ENCODE assay signal across 1 cellular context in the genomic region with DNA sequence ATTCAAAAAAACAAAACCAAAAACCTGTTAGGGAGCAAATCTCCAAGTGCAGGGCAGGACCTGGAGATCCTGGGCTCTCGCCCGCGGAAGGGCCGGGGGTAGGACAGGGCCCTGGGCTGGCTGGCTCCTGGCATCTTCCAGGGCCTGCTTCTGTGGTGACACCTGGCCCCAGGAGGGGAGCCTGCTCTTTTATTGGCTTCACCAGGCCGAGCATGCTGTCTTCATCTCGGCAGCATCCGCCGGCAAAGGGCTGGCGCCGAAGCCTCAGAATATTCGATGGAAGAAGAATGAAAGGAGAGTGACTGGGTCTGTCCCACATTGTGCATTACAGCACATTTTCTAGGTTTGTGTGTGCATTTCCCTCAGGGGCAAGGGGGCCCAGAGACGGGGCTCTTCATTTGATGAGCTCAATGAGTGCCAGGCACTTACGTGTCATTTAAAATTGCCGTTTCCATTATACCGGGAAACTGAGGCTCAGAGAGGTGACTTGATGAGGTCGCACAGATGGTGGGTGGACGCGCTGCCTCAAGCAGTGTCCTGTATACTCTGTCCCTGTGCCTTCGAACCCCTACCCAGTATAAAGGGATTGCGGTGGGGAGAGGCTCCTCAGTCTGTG.
TF ChIP-seq lines count a peak whose summit lies in the region.

No MANE protein-coding gene starts in this region.

TF ChIP-seq in GM23338, 12 proteins besides CTCF, POLR2A, EP300 and RAD21 (continued from another document):
- TF ChIP-seq, protein P1, sequence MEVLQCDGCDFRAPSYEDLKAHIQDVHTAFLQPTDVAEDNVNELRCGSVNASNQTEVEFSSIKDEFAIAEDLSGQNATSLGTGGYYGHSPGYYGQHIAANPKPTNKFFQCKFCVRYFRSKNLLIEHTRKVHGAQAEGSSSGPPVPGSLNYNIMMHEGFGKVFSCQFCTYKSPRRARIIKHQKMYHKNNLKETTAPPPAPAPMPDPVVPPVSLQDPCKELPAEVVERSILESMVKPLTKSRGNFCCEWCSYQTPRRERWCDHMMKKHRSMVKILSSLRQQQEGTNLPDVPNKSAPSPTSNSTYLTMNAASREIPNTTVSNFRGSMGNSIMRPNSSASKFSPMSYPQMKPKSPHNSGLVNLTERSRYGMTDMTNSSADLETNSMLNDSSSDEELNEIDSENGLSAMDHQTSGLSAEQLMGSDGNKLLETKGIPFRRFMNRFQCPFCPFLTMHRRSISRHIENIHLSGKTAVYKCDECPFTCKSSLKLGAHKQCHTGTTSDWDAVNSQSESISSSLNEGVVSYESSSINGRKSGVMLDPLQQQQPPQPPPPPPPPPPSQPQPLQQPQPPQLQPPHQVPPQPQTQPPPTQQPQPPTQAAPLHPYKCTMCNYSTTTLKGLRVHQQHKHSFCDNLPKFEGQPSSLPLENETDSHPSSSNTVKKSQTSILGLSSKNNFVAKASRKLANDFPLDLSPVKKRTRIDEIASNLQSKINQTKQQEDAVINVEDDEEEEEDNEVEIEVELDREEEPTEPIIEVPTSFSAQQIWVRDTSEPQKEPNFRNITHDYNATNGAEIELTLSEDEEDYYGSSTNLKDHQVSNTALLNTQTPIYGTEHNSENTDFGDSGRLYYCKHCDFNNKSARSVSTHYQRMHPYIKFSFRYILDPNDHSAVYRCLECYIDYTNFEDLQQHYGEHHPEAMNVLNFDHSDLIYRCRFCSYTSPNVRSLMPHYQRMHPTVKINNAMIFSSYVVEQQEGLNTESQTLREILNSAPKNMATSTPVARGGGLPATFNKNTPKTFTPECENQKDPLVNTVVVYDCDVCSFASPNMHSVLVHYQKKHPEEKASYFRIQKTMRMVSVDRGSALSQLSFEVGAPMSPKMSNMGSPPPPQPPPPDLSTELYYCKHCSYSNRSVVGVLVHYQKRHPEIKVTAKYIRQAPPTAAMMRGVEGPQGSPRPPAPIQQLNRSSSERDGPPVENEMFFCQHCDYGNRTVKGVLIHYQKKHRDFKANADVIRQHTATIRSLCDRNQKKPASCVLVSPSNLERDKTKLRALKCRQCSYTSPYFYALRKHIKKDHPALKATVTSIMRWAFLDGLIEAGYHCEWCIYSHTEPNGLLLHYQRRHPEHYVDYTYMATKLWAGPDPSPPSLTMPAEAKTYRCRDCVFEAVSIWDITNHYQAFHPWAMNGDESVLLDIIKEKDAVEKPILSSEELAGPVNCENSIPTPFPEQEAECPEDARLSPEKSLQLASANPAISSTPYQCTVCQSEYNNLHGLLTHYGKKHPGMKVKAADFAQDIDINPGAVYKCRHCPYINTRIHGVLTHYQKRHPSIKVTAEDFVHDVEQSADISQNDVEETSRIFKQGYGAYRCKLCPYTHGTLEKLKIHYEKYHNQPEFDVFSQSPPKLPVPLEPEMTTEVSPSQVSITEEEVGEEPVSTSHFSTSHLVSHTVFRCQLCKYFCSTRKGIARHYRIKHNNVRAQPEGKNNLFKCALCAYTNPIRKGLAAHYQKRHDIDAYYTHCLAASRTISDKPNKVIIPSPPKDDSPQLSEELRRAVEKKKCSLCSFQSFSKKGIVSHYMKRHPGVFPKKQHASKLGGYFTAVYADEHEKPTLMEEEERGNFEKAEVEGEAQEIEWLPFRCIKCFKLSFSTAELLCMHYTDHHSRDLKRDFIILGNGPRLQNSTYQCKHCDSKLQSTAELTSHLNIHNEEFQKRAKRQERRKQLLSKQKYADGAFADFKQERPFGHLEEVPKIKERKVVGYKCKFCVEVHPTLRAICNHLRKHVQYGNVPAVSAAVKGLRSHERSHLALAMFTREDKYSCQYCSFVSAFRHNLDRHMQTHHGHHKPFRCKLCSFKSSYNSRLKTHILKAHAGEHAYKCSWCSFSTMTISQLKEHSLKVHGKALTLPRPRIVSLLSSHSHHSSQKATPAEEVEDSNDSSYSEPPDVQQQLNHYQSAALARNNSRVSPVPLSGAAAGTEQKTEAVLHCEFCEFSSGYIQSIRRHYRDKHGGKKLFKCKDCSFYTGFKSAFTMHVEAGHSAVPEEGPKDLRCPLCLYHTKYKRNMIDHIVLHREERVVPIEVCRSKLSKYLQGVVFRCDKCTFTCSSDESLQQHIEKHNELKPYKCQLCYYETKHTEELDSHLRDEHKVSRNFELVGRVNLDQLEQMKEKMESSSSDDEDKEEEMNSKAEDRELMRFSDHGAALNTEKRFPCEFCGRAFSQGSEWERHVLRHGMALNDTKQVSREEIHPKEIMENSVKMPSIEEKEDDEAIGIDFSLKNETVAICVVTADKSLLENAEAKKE (CRISPR knock-in tag; IDR thresholded peaks at IDR 0.05) = no peak
- TF ChIP-seq POLR2AphosphoS5 (IDR thresholded peaks at IDR 0.05; ENCODE audit: low read depth) (no peak), EZH2phosphoT487 (IDR thresholded peaks at IDR 0.05; ENCODE audit: unreplicated experiment) (no peak), ZNF114 (CRISPR knock-in tag; IDR thresholded peaks at IDR 0.05) (no peak)
- TF ChIP-seq, protein P2, sequence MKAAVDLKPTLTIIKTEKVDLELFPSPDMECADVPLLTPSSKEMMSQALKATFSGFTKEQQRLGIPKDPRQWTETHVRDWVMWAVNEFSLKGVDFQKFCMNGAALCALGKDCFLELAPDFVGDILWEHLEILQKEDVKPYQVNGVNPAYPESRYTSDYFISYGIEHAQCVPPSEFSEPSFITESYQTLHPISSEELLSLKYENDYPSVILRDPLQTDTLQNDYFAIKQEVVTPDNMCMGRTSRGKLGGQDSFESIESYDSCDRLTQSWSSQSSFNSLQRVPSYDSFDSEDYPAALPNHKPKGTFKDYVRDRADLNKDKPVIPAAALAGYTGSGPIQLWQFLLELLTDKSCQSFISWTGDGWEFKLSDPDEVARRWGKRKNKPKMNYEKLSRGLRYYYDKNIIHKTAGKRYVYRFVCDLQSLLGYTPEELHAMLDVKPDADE (IDR thresholded peaks at IDR 0.05) = no peak
